ENCODE assay signal across 8 cellular contexts in the genomic region with DNA sequence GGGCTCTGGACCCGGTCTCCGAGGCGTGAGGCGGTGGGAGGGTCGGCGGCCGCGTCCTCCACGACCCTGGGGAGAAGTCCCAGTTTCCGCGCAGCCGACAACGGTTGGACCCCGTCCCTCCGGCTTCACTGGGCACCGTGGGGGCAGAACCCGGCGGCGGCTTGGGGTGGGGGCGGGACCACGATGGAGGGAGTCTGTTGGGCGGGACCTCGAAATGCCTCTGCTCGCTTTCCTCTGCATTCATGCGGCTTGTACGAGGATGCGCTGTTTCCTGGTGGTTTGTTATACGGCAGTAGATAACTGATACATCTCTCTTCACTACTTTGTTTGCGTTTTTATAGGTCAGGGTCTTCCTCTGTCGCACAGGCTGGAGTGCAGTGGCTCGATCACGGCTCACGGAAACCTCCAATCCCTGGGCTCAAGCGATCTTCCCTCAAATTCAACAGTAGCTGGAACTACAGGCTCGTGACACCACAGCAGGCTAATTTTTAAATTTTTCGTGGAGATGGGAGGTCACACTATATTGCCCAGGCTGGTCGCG. TPM values are rescaled to one million over a fixed set of nuclear protein-coding genes. Genes with fewer than 3 reads are reported as not detected.
A peak's percentile ranks its signal among the peaks of the same experiment; 100 is the strongest.
DNase-seq lines count a peak whose midpoint lies in the region; ATAC-seq and TF ChIP-seq lines count a peak whose summit lies in the region.

No MANE protein-coding gene starts in this region.

- POLR2A ChIA-PET in activated CD4-positive, alpha-beta T cell treated with anti-CD3 and anti-CD28 coated beads, Interleukin-2, amount 10 ng/mL, durations not matched to agents 7 days and 5 days (lab: Charles Lee) = no interaction called here

- CTCF ChIA-PET in activated CD4-positive, alpha-beta T cell treated with anti-CD3 and anti-CD28 coated beads, Interleukin-2, amount 10 ng/mL, durations not matched to agents 7 days and 5 days (lab: Charles Lee) = interaction anchor here (0.8 to 1.4 kb wide), 2 partner anchors 167 to 168 kb away, joined by 3 read pairs; no protein-coding TSS in a partner anchor

- peaks cover 15% of the 10 kb centered on the region for H3K4me1 ChIP-seq in BLaER1

- DNase-seq in HL-60 (ENCODE audit: low read depth in 1 of 2, low spot score in 1 of 2) (no peak), mesothelial cell of epicardium (ENCODE audit: low spot score in 2 of 2, unreplicated experiment in 2 of 2) (no peak), GM10266 (ENCODE audit: extremely low spot score) (no peak)
- DNase-seq in activated CD4-positive, alpha-beta T cell treated with anti-CD3 and anti-CD28 coated beads, Interleukin-2, amount 10 ng/mL, durations not matched to agents 7 days and 5 days = peak; percentile 73
- peak in 1 of 3 experiments; percentile 40 for DNase-seq in effector memory CD8-positive, alpha-beta T cell
- peak; percentile 35 to 54 for DNase-seq in stimulated activated CD8-positive, alpha-beta memory T cell treated with anti-CD3 and anti-CD28 coated beads, Interleukin-15, amount 100 ng/mL, for 48 hours (ENCODE audit: low read depth in 2 of 2)

- H3K9me3 Mint-ChIP-seq in activated CD4-positive, alpha-beta T cell treated with anti-CD3 and anti-CD28 coated beads, Interleukin-2, amount 10 ng/mL, durations not matched to agents 7 days and 5 days = peaks cover 7% of the 10 kb centered on the region
- H3K9me3 Mint-ChIP-seq in effector memory CD8-positive, alpha-beta T cell = no peaks in the 10 kb centered on the region
- H3K9me3 Mint-ChIP-seq in mesothelial cell of epicardium = no peaks in the 10 kb centered on the region

- H3K27me3 Mint-ChIP-seq in activated CD4-positive, alpha-beta T cell treated with anti-CD3 and anti-CD28 coated beads, Interleukin-2, amount 10 ng/mL, durations not matched to agents 7 days and 5 days = no peaks in the 10 kb centered on the region
- no peaks in the 10 kb centered on the region for H3K27me3 Mint-ChIP-seq in effector memory CD8-positive, alpha-beta T cell
- no peaks in the 10 kb centered on the region for H3K27me3 Mint-ChIP-seq in mesothelial cell of epicardium (ENCODE audit: low read depth)

- no peaks in the 10 kb centered on the region for H3K9me3 ChIP-seq in BLaER1

- H3K27ac ChIP-seq in BLaER1 (peak overlapping the region; percentile 83), HL-60 (replicated peaks) (no peak overlapping the region)

- H3K36me3 ChIP-seq in BLaER1 = no peaks in the 10 kb centered on the region

- H3K9ac ChIP-seq in BLaER1 = peak overlapping the region; percentile 83

- H3K4me1 Mint-ChIP-seq in activated CD4-positive, alpha-beta T cell treated with anti-CD3 and anti-CD28 coated beads, Interleukin-2, amount 10 ng/mL, durations not matched to agents 7 days and 5 days = peaks cover 34% of the 10 kb centered on the region
- H3K4me1 Mint-ChIP-seq in effector memory CD8-positive, alpha-beta T cell (ENCODE audit: low read depth in 2 of 2) = peaks cover 14 to 26% of the 10 kb centered on the region in 2 donors
- peaks cover 29% of the 10 kb centered on the region for H3K4me1 Mint-ChIP-seq in mesothelial cell of epicardium

- ATAC-seq in effector memory CD8-positive, alpha-beta T cell (replicated peaks) = peak; percentile 28
- ATAC-seq in HG02623 (IDR thresholded peaks at IDR 0.05; ENCODE audit: unreplicated experiment) = no peak

- peak overlapping the region; percentile 77 for H3K4me3 ChIP-seq in BLaER1
- H3K4me3 ChIP-seq in HL-60 (replicated peaks; ENCODE audit: insufficient read depth, low read length) = peak overlapping the region; percentile 62

- TF ChIP-seq CTCF in HL-60 (IDR thresholded peaks at IDR 0.05; ENCODE audit: insufficient read depth, low read length) (no peak), mesothelial cell of epicardium (IDR thresholded peaks at IDR 0.05; ENCODE audit: unreplicated experiment) (no peak), GM10266 (IDR thresholded peaks at IDR 0.05; ENCODE audit: control insufficient read depth, insufficient read depth, low read depth, missing control alignments) (no peak)

- H3K27me3 ChIP-seq in BLaER1 = no peaks in the 10 kb centered on the region
- peaks cover 3% of the 10 kb centered on the region for H3K27me3 ChIP-seq in HL-60 (ENCODE audit: insufficient read depth, poor library complexity, severe bottlenecking)

- H3K4me2 ChIP-seq in BLaER1 = peak overlapping the region; percentile 78

- H3K4me3 Mint-ChIP-seq in activated CD4-positive, alpha-beta T cell treated with anti-CD3 and anti-CD28 coated beads, Interleukin-2, amount 10 ng/mL, durations not matched to agents 7 days and 5 days = peak overlapping the region; percentile 86
- H3K4me3 Mint-ChIP-seq in effector memory CD8-positive, alpha-beta T cell = peak overlapping the region; percentile 92 to 95
- peak overlapping the region; percentile 82 for H3K4me3 Mint-ChIP-seq in mesothelial cell of epicardium

- no peaks in the 10 kb centered on the region for H4K20me1 ChIP-seq in BLaER1

- H3K27ac Mint-ChIP-seq in activated CD4-positive, alpha-beta T cell treated with anti-CD3 and anti-CD28 coated beads, Interleukin-2, amount 10 ng/mL, durations not matched to agents 7 days and 5 days = peak overlapping the region; percentile 97
- H3K27ac Mint-ChIP-seq in effector memory CD8-positive, alpha-beta T cell = peak overlapping the region; percentile 95
- H3K27ac Mint-ChIP-seq in mesothelial cell of epicardium = peak overlapping the region; percentile 84

- H3K36me3 Mint-ChIP-seq in activated CD4-positive, alpha-beta T cell treated with anti-CD3 and anti-CD28 coated beads, Interleukin-2, amount 10 ng/mL, durations not matched to agents 7 days and 5 days (ENCODE audit: low read depth) = no peaks in the 10 kb centered on the region
- peaks cover 17% of the 10 kb centered on the region for H3K36me3 Mint-ChIP-seq in effector memory CD8-positive, alpha-beta T cell (ENCODE audit: insufficient read depth)
- no peaks in the 10 kb centered on the region for H3K36me3 Mint-ChIP-seq in mesothelial cell of epicardium

RNA-seq across cellular contexts. Expression of a gene that starts 24.6 kb away (rescaled TPM):
- total RNA-seq in activated CD4-positive, alpha-beta T cell treated with anti-CD3 and anti-CD28 coated beads, Interleukin-2, amount 10 ng/mL, durations not matched to agents 7 days and 5 days = 1 to 10 TPM; 6.9 to 8.2 TPM
- 30.4 to 32.1 TPM (median 31.0 TPM) in 3 replicates for total RNA-seq in mesothelial cell of epicardium

RNA-seq across cellular contexts. Expression of a gene that starts 25.8 kb away (rescaled TPM):
- total RNA-seq in activated CD4-positive, alpha-beta T cell treated with anti-CD3 and anti-CD28 coated beads, Interleukin-2, amount 10 ng/mL, durations not matched to agents 7 days and 5 days = 10 to 100 TPM; 20.9 to 25.6 TPM
- 42.4 to 43.8 TPM (median 43.5 TPM) in 3 replicates for total RNA-seq in mesothelial cell of epicardium

RNA-seq across cellular contexts. Expression of a gene that starts 34.6 kb away (rescaled TPM):
- total RNA-seq in activated CD4-positive, alpha-beta T cell treated with anti-CD3 and anti-CD28 coated beads, Interleukin-2, amount 10 ng/mL, durations not matched to agents 7 days and 5 days = 100 to 1,000 TPM; 313 to 349 TPM
- 248 to 264 TPM (median 260 TPM) in 3 replicates for total RNA-seq in mesothelial cell of epicardium

RNA-seq across cellular contexts. Expression of a gene that starts 42.0 kb away (rescaled TPM):
- total RNA-seq in activated CD4-positive, alpha-beta T cell treated with anti-CD3 and anti-CD28 coated beads, Interleukin-2, amount 10 ng/mL, durations not matched to agents 7 days and 5 days = 10 to 100 TPM; 87.1 to 92.5 TPM
- total RNA-seq in mesothelial cell of epicardium = 60.0 to 61.1 TPM (median 60.6 TPM) in 3 replicates

Comparison
In these comparisons a context has a peak if more than half of its experiments do, and no peak if none do; other contexts are left out.
1. DNase-seq: peak in activated CD4-positive, alpha-beta T cell treated with anti-CD3 and anti-CD28 coated beads, Interleukin-2, amount 10 ng/mL, durations not matched to agents 7 days and 5 days (single experiment) and stimulated activated CD8-positive, alpha-beta memory T cell treated with anti-CD3 and anti-CD28 coated beads, Interleukin-15, amount 100 ng/mL, for 48 hours (2 of 2); none in HL-60 (0 of 2), mesothelial cell of epicardium (0 of 2) and GM10266 (single experiment).
2. Peak in every context shown above with its lines, with median percentiles within 50 percentile points of each other: H3K27ac Mint-ChIP-seq and H3K4me3 Mint-ChIP-seq.